1 cellular context compared by ENCODE assay signal in genomic region chr11:697028-697491, GRCh38.
A peak's percentile ranks its signal among the peaks of the same experiment; 100 is the strongest.
TF ChIP-seq lines count a peak whose summit lies in the region.

No MANE protein-coding gene starts in this region.

TF ChIP-seq in GM12878, 131 proteins besides CTCF, POLR2A, EP300 and RAD21:
- TF ChIP-seq SKIL (IDR thresholded peaks at IDR 0.05; ENCODE audit: low read depth, poor library complexity, severe bottlenecking) (peak; percentile 21), RUNX3 (IDR thresholded peaks at IDR 0.05; ENCODE audit: low read length) (peak; percentile 45), ATF7 (IDR thresholded peaks at IDR 0.05; ENCODE audit: low read depth) (peak; percentile 82), RFX5 (IDR thresholded peaks at IDR 0.05; ENCODE audit: low read depth, low read length) (no peak), BACH1 (IDR thresholded peaks at IDR 0.05; ENCODE audit: borderline replicate concordance) (0 out of 2 replicates have a peak, but pooled peaks have one; percentile 31), EGR1 (IDR thresholded peaks at IDR 0.05; ENCODE audit: borderline replicate concordance in 1 of 2, low read depth in 2 of 2, low read length in 2 of 2) (peak in 1 of 2 experiments; percentile 70; a peak in 2 of 3 replicates), ZNF217 (IDR thresholded peaks at IDR 0.05) (no peak), RAD51 (IDR thresholded peaks at IDR 0.05) (no peak), IKZF2 (IDR thresholded peaks at IDR 0.05) (peak; percentile 20 to 33; a peak in 2 of 4 replicates), DPF2 (IDR thresholded peaks at IDR 0.05) (0 out of 2 replicates have a peak, but pooled peaks have one; percentile 47), TCF3 (IDR thresholded peaks at IDR 0.05; ENCODE audit: borderline replicate concordance, insufficient read depth, low read depth, low read length) (no peak), HDAC6 (IDR thresholded peaks at IDR 0.05; ENCODE audit: unreplicated experiment) (no peak), BHLHE40 (IDR thresholded peaks at IDR 0.05; ENCODE audit: borderline replicate concordance in 1 of 2, low read depth in 2 of 2, low read length in 1 of 2) (peak in 1 of 2 experiments; percentile 5; a peak in 1 of 4 replicates), MLLT1 (IDR thresholded peaks at IDR 0.05) (peak; percentile 16; the same call in 1 of the 2 replicates), ZNF384 (IDR thresholded peaks at IDR 0.05; ENCODE audit: borderline replicate concordance, low read depth, low read length) (peak; percentile 47; the same call in 1 of the 2 replicates), PAX5 (IDR thresholded peaks at IDR 0.05; ENCODE audit: borderline replicate concordance, low read depth, low read length) (0 out of 2 replicates have a peak, but pooled peaks have one; percentile 3), NBN (IDR thresholded peaks at IDR 0.05) (peak; percentile 39; the same call in 1 of the 2 replicates)
- TF ChIP-seq, protein P1, sequence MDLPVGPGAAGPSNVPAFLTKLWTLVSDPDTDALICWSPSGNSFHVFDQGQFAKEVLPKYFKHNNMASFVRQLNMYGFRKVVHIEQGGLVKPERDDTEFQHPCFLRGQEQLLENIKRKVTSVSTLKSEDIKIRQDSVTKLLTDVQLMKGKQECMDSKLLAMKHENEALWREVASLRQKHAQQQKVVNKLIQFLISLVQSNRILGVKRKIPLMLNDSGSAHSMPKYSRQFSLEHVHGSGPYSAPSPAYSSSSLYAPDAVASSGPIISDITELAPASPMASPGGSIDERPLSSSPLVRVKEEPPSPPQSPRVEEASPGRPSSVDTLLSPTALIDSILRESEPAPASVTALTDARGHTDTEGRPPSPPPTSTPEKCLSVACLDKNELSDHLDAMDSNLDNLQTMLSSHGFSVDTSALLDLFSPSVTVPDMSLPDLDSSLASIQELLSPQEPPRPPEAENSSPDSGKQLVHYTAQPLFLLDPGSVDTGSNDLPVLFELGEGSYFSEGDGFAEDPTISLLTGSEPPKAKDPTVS (IDR thresholded peaks at IDR 0.05; ENCODE audit: low read depth, low read length), result no peak
